In genomic region chr13:78625384-78625783, GRCh38 we compare ENCODE assay signal across 22 cellular contexts. TPM values are rescaled to one million over a fixed set of nuclear protein-coding genes. Genes with fewer than 3 reads are reported as not detected.
"Had no signal": no experiment of that assay in that cellular context is flagged by ENCODE, and none has a peak within 500 bp of the region (broad histone marks: within the 10 kb centered on the region; RNA-seq: fewer than 3 reads in every experiment).

No MANE protein-coding gene starts in this region.

- ATAC-seq: gastrocnemius medialis; left colon; left ventricle myocardium superior; psoas muscle; right lobe of liver; stimulated activated naive B cell treated with anti-CD40 and anti-IgM and Interleukin-4, amounts not matched to agents 10 μg/mL and 1 μg/mL and 100 μg/mL, for 72 hours had no signal

- DNase-seq: cortex of kidney; dorsolateral prefrontal cortex; effector CD8-positive, alpha-beta T cell; gastrocnemius medialis; kidney; left colon; left ventricle myocardium superior; mesenchymal stem cell; naive B cell; psoas muscle; retina; right lobe of liver; stimulated activated CD4-positive, alpha-beta T cell treated with anti-CD3 and anti-CD28 coated beads, Interleukin-4, amount 100 ng/mL, for 1 hour; stimulated activated CD8-positive, alpha-beta memory T cell treated with anti-CD3 and anti-CD28 coated beads, Interleukin-4, amount 100 ng/mL, for 48 hours; stimulated activated naive B cell treated with anti-CD40 and anti-IgM and Interleukin-4, amounts not matched to agents 10 μg/mL and 1 μg/mL and 100 μg/mL, for 72 hours; stomach; trophoblast cell had no signal

- H3K4me3 Mint-ChIP-seq: naive B cell; nephron; stimulated activated naive B cell treated with anti-CD40 and anti-IgM and Interleukin-4, amounts not matched to agents 10 μg/mL and 1 μg/mL and 100 μg/mL, for 72 hours had no signal

- H3K9me3 Mint-ChIP-seq: naive B cell; nephron; stimulated activated naive B cell treated with anti-CD40 and anti-IgM and Interleukin-4, amounts not matched to agents 10 μg/mL and 1 μg/mL and 100 μg/mL, for 72 hours had no signal

- H3K27me3 Mint-ChIP-seq: naive B cell; stimulated activated naive B cell treated with anti-CD40 and anti-IgM and Interleukin-4, amounts not matched to agents 10 μg/mL and 1 μg/mL and 100 μg/mL, for 72 hours had no signal

- H3K9me3 ChIP-seq: esophagus muscularis mucosa, gastrocnemius medialis, psoas muscle, right lobe of liver, stomach had no signal

- H3K4me1 Mint-ChIP-seq: nephron had no signal

- H3K27ac Mint-ChIP-seq: nephron; stimulated activated naive B cell treated with anti-CD40 and anti-IgM and Interleukin-4, amounts not matched to agents 10 μg/mL and 1 μg/mL and 100 μg/mL, for 72 hours had no signal

RNA-seq across cellular contexts. Expression of gene POU4F1, which starts 22.0 kb away (rescaled TPM):
- total RNA-seq: esophagus muscularis mucosa, fibroblast of villous mesenchyme, gastrocnemius medialis, kidney, left ventricle myocardium superior, lung, osteoblast, stomach had no signal
